ENCODE assay signal across 10 cellular contexts in genomic region chr12:46219147-46219891, GRCh38. TPM values are rescaled to one million over a fixed set of nuclear protein-coding genes. Genes with fewer than 3 reads are reported as not detected.
DNase-seq lines count a peak whose midpoint lies in the region; ATAC-seq, FAIRE-seq and TF ChIP-seq lines count a peak whose summit lies in the region.
"Had no signal": no experiment of that assay in that cellular context is flagged by ENCODE, and none has a peak within 500 bp of the region (broad histone marks: within the 10 kb centered on the region; RNA-seq: fewer than 3 reads in every experiment).

No MANE protein-coding gene starts in this region.

- 93 to 97% (median 94%) methylated on average over 2 of the region's 2 CpGs for WGBS in ovary, 3 donors

- H3K4me1 Mint-ChIP-seq in activated naive CD4-positive, alpha-beta T cell treated with anti-CD3 and anti-CD28 coated beads, Interleukin-2, amount 50 U/mL, for 24 hours, result peaks cover 99% of the 10 kb centered on the region
- H3K4me1 Mint-ChIP-seq in activated naive CD8-positive, alpha-beta T cell treated with anti-CD3 and anti-CD28 coated beads for 36 hours, result peaks cover 94% of the 10 kb centered on the region
- peaks cover 49% of the 10 kb centered on the region for H3K4me1 Mint-ChIP-seq in mesothelial cell of epicardium

- no peaks in the 10 kb centered on the region for H3K4me1 ChIP-seq in ovary (ENCODE audit: insufficient read depth)

- intact Hi-C loops in ovary (cut with DNase I), result no loop called here

- H3K27me3 ChIP-seq in ovary, result no peaks in the 10 kb centered on the region

- H3K36me3 Mint-ChIP-seq in activated naive CD4-positive, alpha-beta T cell treated with anti-CD3 and anti-CD28 coated beads, Interleukin-2, amount 50 U/mL, for 24 hours, result peaks cover 50% of the 10 kb centered on the region
- H3K36me3 Mint-ChIP-seq in activated naive CD8-positive, alpha-beta T cell treated with anti-CD3 and anti-CD28 coated beads for 36 hours, result peaks cover 86% of the 10 kb centered on the region
- peaks cover 12% of the 10 kb centered on the region for H3K36me3 Mint-ChIP-seq in mesothelial cell of epicardium

- H3K27ac ChIP-seq in ovary (no peak overlapping the region), RWPE1 (no peak overlapping the region)
- H3K27ac ChIP-seq: coronary artery had no signal

- POLR2A ChIA-PET in RWPE1 (lab: Yijun Ruan, JAX; ENCODE audit: low non-redundant PET), result no interaction called here

- TF ChIP-seq POLR2A in ovary (IDR thresholded peaks at IDR 0.05), result no peak

- no peak for FAIRE-seq in urothelium cell line (lab: Jason Lieb, UNC)

- TF ChIP-seq CTCF in mesothelial cell of epicardium (IDR thresholded peaks at IDR 0.05; ENCODE audit: unreplicated experiment) (no peak), ovary (IDR thresholded peaks at IDR 0.05) (no peak), RWPE1 (conservative IDR thresholded peaks at IDR 0.05; ENCODE audit: low read depth) (no peak)

- H3K36me3 ChIP-seq in ovary, result no peaks in the 10 kb centered on the region

- peaks cover 4% of the 10 kb centered on the region for H3K9me3 Mint-ChIP-seq in activated naive CD4-positive, alpha-beta T cell treated with anti-CD3 and anti-CD28 coated beads, Interleukin-2, amount 50 U/mL, for 24 hours
- peaks cover 9% of the 10 kb centered on the region for H3K9me3 Mint-ChIP-seq in activated naive CD8-positive, alpha-beta T cell treated with anti-CD3 and anti-CD28 coated beads for 36 hours
- H3K9me3 Mint-ChIP-seq in mesothelial cell of epicardium, result no peaks in the 10 kb centered on the region
- H3K9me3 Mint-ChIP-seq: nephron had no signal

- ATAC-seq in HG03196 (IDR thresholded peaks at IDR 0.05; ENCODE audit: unreplicated experiment), result no peak

- CTCF ChIA-PET in RWPE1 (lab: Yijun Ruan, JAX), result no interaction called here

- H3K27me3 Mint-ChIP-seq in activated naive CD4-positive, alpha-beta T cell treated with anti-CD3 and anti-CD28 coated beads, Interleukin-2, amount 50 U/mL, for 24 hours, result no peaks in the 10 kb centered on the region
- no peaks in the 10 kb centered on the region for H3K27me3 Mint-ChIP-seq in activated naive CD8-positive, alpha-beta T cell treated with anti-CD3 and anti-CD28 coated beads for 36 hours
- no peaks in the 10 kb centered on the region for H3K27me3 Mint-ChIP-seq in mesothelial cell of epicardium (ENCODE audit: low read depth)

- DNase-seq in activated naive CD4-positive, alpha-beta T cell (lab: John Stamatoyannopoulos, UW), result no peak
- no peak for DNase-seq in activated naive CD8-positive, alpha-beta T cell treated with anti-CD3 and anti-CD28 coated beads for 36 hours
- DNase-seq in mesothelial cell of epicardium (ENCODE audit: low spot score in 2 of 2, unreplicated experiment in 2 of 2) (no peak), ovary (no peak), urothelium cell line (ENCODE audit: low spot score) (no peak), RWPE1 (ENCODE audit: low spot score) (no peak)

- peak overlapping the region; percentile 98 for H3K27ac Mint-ChIP-seq in activated naive CD4-positive, alpha-beta T cell treated with anti-CD3 and anti-CD28 coated beads, Interleukin-2, amount 50 U/mL, for 24 hours
- peak overlapping the region; percentile 96 for H3K27ac Mint-ChIP-seq in activated naive CD8-positive, alpha-beta T cell treated with anti-CD3 and anti-CD28 coated beads for 36 hours
- peak overlapping the region; percentile 89 for H3K27ac Mint-ChIP-seq in mesothelial cell of epicardium
- H3K27ac Mint-ChIP-seq: nephron had no signal

- no peaks in the 10 kb centered on the region for H3K9me3 ChIP-seq in ovary

- no peak for TF ChIP-seq EP300 in ovary (IDR thresholded peaks at IDR 0.05)

- no peak overlapping the region for H3K4me3 ChIP-seq in ovary
- H3K4me3 ChIP-seq: coronary artery had no signal

- peak overlapping the region; percentile 81 for H3K4me3 Mint-ChIP-seq in activated naive CD4-positive, alpha-beta T cell treated with anti-CD3 and anti-CD28 coated beads, Interleukin-2, amount 50 U/mL, for 24 hours
- H3K4me3 Mint-ChIP-seq in activated naive CD8-positive, alpha-beta T cell treated with anti-CD3 and anti-CD28 coated beads for 36 hours, result peak overlapping the region; percentile 78
- no peak overlapping the region for H3K4me3 Mint-ChIP-seq in mesothelial cell of epicardium
- H3K4me3 Mint-ChIP-seq: nephron had no signal

RNA-seq across cellular contexts. Expression of gene SLC38A1, which starts 49.5 kb away (rescaled TPM):
- total RNA-seq in activated naive CD8-positive, alpha-beta T cell treated with anti-CD3 and anti-CD28 coated beads for 36 hours, result 100 to 1,000 TPM; 255 to 260 TPM
- total RNA-seq in mesothelial cell of epicardium (114 to 116 TPM (median 114 TPM) in 3 replicates), ovary (10 to 100 TPM; 21.9 to 86.3 (median 28.6) TPM)
- 10 to 100 TPM in 1 of 2 donors, 1 to 10 TPM in 1; 4.6 to 20.4 TPM for polyA plus RNA-seq in ovary
